In the genomic region with DNA sequence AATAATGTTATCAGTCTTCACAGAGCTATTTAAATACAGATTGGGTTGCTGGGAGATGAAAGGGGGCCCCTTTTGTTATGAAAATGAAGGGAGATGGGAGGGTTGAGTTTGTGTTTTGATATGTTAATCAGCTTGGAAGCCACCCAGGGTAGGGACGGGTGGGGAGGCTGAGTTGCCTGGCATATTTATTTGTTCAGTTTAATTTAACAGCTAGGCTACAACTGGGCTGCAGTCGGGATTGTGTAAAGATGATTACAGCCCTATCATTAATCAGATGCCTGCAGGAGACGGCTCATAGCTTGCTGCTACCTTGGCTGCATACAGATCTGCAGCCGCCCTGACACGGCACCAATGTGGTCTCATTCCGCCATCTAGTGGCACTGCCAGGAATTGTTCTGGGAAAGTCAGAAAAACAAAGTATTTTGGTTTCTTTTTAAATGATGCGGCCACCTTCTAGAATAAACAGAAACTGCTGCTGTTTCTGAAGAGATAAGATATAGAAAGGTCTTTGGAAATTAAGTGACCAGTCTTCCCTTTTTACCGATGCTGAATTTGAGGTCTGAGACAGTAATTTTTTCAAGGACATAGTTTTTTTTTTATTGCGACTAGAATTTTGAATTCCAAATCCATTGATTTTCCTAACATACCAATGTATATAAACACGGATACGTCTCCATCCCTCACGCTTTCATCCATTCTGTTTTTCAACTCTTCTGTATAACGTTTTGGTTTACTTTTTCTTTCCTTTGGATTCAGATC, we compare ENCODE assay signal across 8 cellular contexts.
DNase-seq lines count a peak whose midpoint lies in the region; ATAC-seq, FAIRE-seq and TF ChIP-seq lines count a peak whose summit lies in the region.

No MANE protein-coding gene starts in this region.

- FAIRE-seq in endothelial cell of umbilical vein (lab: Jason Lieb, UNC) = peak; percentile 85

- DNase-seq in A673 (ENCODE audit: low spot score) = peak; percentile 55
- peak; percentile 58 for DNase-seq in NCI-H345 treated with DMSO at 0.1 percent for 48 hours (lab: John Stamatoyannopoulos, UW; ENCODE audit: unreplicated experiment)
- peak; percentile 4 for DNase-seq in activated CD8-positive, alpha-beta memory T cell treated with anti-CD3 and anti-CD28 coated beads, Interleukin-2, amount 50 U/mL, for 1 hour (ENCODE audit: extremely low read depth)
- DNase-seq in endothelial cell of umbilical vein (ENCODE audit: low read depth, low spot score) = peak; percentile 64
- peak; percentile 70 for DNase-seq in middle frontal gyrus (ENCODE audit: extremely low spot score, low spot score)
- peak; percentile 20 to 41 for DNase-seq in stimulated activated CD8-positive, alpha-beta memory T cell treated with anti-CD3 and anti-CD28 coated beads, Interleukin-2, amount 100 ng/mL, for 48 hours (ENCODE audit: low read depth in 2 of 2)

- CTCF ChIA-PET in A673 (lab: Charles Lee) = interaction anchor here (0.6 to 1.0 kb wide), 5 partner anchors 28 to 1078 kb away, joined by 3 to 4 read pairs (median 3); no protein-coding TSS in a partner anchor
- CTCF ChIA-PET in endothelial cell of umbilical vein (lab: Charles Lee) = interaction anchor here (0.5 to 2.5 kb wide), 32 partner anchors 9 to 1498 kb away, joined by 3 to 16 read pairs (median 4); a partner anchor contains a TSS

- intact Hi-C loops in A673 (cut with micrococcal nuclease; ENCODE audit: unreplicated experiment) (no loop called here), endothelial cell of umbilical vein (cut with micrococcal nuclease) (loop anchor here (1.0 to 10.0 kb wide), 4 partner anchors 26 to 713 kb away; no protein-coding TSS in a partner anchor)

- peak; percentile 72 for TF ChIP-seq CTCF in A673 (conservative IDR thresholded peaks at IDR 0.05; ENCODE audit: low read depth, low read length)
- peak; percentile 85 for TF ChIP-seq CTCF in GM12874 (IDR thresholded peaks at IDR 0.05; ENCODE audit: insufficient read depth, low read depth, low read length)
- TF ChIP-seq CTCF in endothelial cell of umbilical vein (IDR thresholded peaks at IDR 0.05; ENCODE audit: extremely low read depth in 1 of 2, insufficient read depth in 1 of 2, low read depth in 1 of 2, low read length in 2 of 2) = peak; percentile 70 to 79

- no TSS peak for BruUV-seq in A673 (replicated peaks; lab: Mats Ljungman, UMichigan)
- BruUV-seq in endothelial cell of umbilical vein (replicated peaks; lab: Mats Ljungman, UMichigan) = no TSS peak

- H2AFZ ChIP-seq in endothelial cell of umbilical vein (ENCODE audit: low read depth, low read length) = peak overlapping the region; percentile 13

- H4K20me1 ChIP-seq in endothelial cell of umbilical vein (replicated peaks; ENCODE audit: control insufficient read depth, extremely low read depth, insufficient read depth, low read length) = no peaks in the 10 kb centered on the region

- H3K27ac ChIP-seq in A673 (ENCODE audit: low read depth, low read length, poor library complexity, severe bottlenecking) (no peak overlapping the region), endothelial cell of umbilical vein (ENCODE audit: insufficient read depth, low read depth, low read length) (no peak overlapping the region)

- no peak for ATAC-seq in HG02759 (IDR thresholded peaks at IDR 0.05; ENCODE audit: unreplicated experiment)

- H3K4me3 ChIP-seq in A673 (ENCODE audit: low read depth, low read length, poor library complexity, severe bottlenecking) = no peak overlapping the region
- H3K4me3 ChIP-seq in endothelial cell of umbilical vein (replicated peaks in 1 of 3; ENCODE audit: insufficient read depth in 1 of 3, low read depth in 1 of 3, low read length in 3 of 3) = peak overlapping the region in 1 of 3 experiments; percentile 7

- H3K4me1 ChIP-seq in A673 (ENCODE audit: insufficient read depth, low read length, poor library complexity, severe bottlenecking) = no peaks in the 10 kb centered on the region
- no peaks in the 10 kb centered on the region for H3K4me1 ChIP-seq in endothelial cell of umbilical vein (ENCODE audit: control insufficient read depth, extremely low read depth, insufficient read depth, low read length)

- POLR2A ChIA-PET in A673 (lab: Charles Lee; ENCODE audit: low non-redundant PET) = no interaction called here
- POLR2A ChIA-PET in endothelial cell of umbilical vein (lab: Charles Lee) = interaction anchor here (0.9 kb wide), 1 partner anchor 970 kb away, joined by 3 read pairs; no protein-coding TSS in a partner anchor

- H3K79me2 ChIP-seq in endothelial cell of umbilical vein (ENCODE audit: control insufficient read depth, insufficient read depth, low read length) = no peaks in the 10 kb centered on the region

- H3K9me3 ChIP-seq in A673 (ENCODE audit: low read depth, low read length, poor library complexity, severe bottlenecking) (no peaks in the 10 kb centered on the region), endothelial cell of umbilical vein (replicated peaks; ENCODE audit: control insufficient read depth, insufficient read depth, low read length) (no peaks in the 10 kb centered on the region)

- H3K9me1 ChIP-seq in endothelial cell of umbilical vein (replicated peaks; ENCODE audit: control insufficient read depth, extremely low read depth, insufficient read depth, low read length) = no peaks in the 10 kb centered on the region

- H3K27me3 ChIP-seq in A673 (replicated peaks; ENCODE audit: insufficient read depth, low read depth, low read length, poor library complexity) = no peaks in the 10 kb centered on the region
- no peaks in the 10 kb centered on the region for H3K27me3 ChIP-seq in endothelial cell of umbilical vein (ENCODE audit: control insufficient read depth in 2 of 2, insufficient read depth in 2 of 2, low read length in 2 of 2)

- H3K9ac ChIP-seq in endothelial cell of umbilical vein (replicated peaks; ENCODE audit: extremely low read depth, insufficient read depth, low read length) = no peak overlapping the region

- H3K36me3 ChIP-seq in A673 (ENCODE audit: insufficient read depth, low read length, poor library complexity, severe bottlenecking) = no peaks in the 10 kb centered on the region
- no peaks in the 10 kb centered on the region for H3K36me3 ChIP-seq in endothelial cell of umbilical vein (ENCODE audit: control insufficient read depth in 2 of 2, extremely low read depth in 1 of 2, insufficient read depth in 2 of 2, low read length in 2 of 2)

- dilution Hi-C loops in endothelial cell of umbilical vein (cut with MboI; ENCODE audit: extremely low pct_ligation_motif_present, low sequenced_read_pairs) = no loop called here

- no peak for TF ChIP-seq POLR2A in endothelial cell of umbilical vein (IDR thresholded peaks at IDR 0.05; ENCODE audit: low read depth, low read length)

- H3K4me2 ChIP-seq in endothelial cell of umbilical vein (ENCODE audit: insufficient read depth, low read length) = peak overlapping the region; percentile 48

TF ChIP-seq in endothelial cell of umbilical vein, 7 proteins besides CTCF, POLR2A, EP300 and RAD21:
- TF ChIP-seq POLR2AphosphoS5 (IDR thresholded peaks at IDR 0.05; ENCODE audit: insufficient read depth, low read depth, low read length) = no peak

Comparison
In these comparisons a context has a peak if more than half of its experiments do, and no peak if none do; other contexts are left out.
1. DNase-seq: peak in every context shown above with its lines; median percentile 70 in middle frontal gyrus; 64 in endothelial cell of umbilical vein; 58 in NCI-H345 treated with DMSO at 0.1 percent for 48 hours; 55 in A673; 30 in stimulated activated CD8-positive, alpha-beta memory T cell treated with anti-CD3 and anti-CD28 coated beads, Interleukin-2, amount 100 ng/mL, for 48 hours; 4 in activated CD8-positive, alpha-beta memory T cell treated with anti-CD3 and anti-CD28 coated beads, Interleukin-2, amount 50 U/mL, for 1 hour.